21 cellular contexts compared by ENCODE assay signal in the genomic region with DNA sequence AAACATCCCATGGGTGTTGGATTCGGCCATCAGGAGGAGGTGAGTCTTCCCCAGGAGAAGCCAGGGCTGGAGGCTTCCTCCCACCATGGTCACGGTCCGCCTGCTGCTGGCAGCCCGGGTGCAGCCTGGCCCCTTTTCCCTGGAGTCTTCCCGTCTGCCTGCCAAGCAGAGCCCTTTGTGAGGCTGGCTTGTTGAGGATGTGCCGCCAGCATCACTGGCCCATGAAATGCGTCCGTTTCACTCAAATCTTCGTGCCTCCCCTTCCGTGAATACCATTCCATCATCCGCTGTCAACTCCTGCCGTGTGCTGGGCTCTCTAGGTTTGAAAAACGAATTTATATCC. TPM values are rescaled to one million over a fixed set of nuclear protein-coding genes. Genes with fewer than 3 reads are reported as not detected.
DNase-seq lines count a peak whose midpoint lies in the region; TF ChIP-seq lines count a peak whose summit lies in the region.
"Had no signal": no experiment of that assay in that cellular context is flagged by ENCODE, and none has a peak within 500 bp of the region (broad histone marks: within the 10 kb centered on the region; RNA-seq: fewer than 3 reads in every experiment).

No MANE protein-coding gene starts in this region.

- H3K9me3 Mint-ChIP-seq in H9 = no peaks in the 10 kb centered on the region
- H3K9me3 Mint-ChIP-seq in endodermal cell = no peaks in the 10 kb centered on the region

- peak overlapping the region in 5 of 10 experiments; percentile 13 to 40 (median 25); a peak in 5 of 20 replicates for H3K4me3 ChIP-seq in BLaER1 treated with 17β-estradiol and CSF1 and Interleukin-3, amounts not matched to agents 10 nM and 100 nM
- no peak overlapping the region for H3K4me3 ChIP-seq in endodermal cell (ENCODE audit: low read length)
- H3K4me3 ChIP-seq: GM23248 had no signal

- no peaks in the 10 kb centered on the region for H3K79me1 ChIP-seq in H9 (ENCODE audit: insufficient read depth, low read depth, low read length, poor library complexity, severe bottlenecking)

- intact Hi-C loops in posterior vena cava (cut with DNase I) = no loop called here

- H4K20me1 ChIP-seq in BLaER1 treated with 17β-estradiol and CSF1 and Interleukin-3, amounts not matched to agents 10 nM and 100 nM = peaks cover 85 to 100% (median 98%) of the 10 kb centered on the region in 11 experiments
- no peaks in the 10 kb centered on the region for H4K20me1 ChIP-seq in H9 (ENCODE audit: control insufficient read depth, insufficient read depth, insufficient read length)

- DNase-seq in H9 (no peak), endodermal cell (no peak), posterior vena cava (ENCODE audit: low spot score) (peak; percentile 30), hypothalamus (lab: John Stamatoyannopoulos, UW) (no peak), activated gamma-delta T cell (lab: John Stamatoyannopoulos, UW) (no peak)
- DNase-seq in activated CD4-positive, alpha-beta T cell treated with anti-CD3 and anti-CD28 coated beads, Interleukin-2, amount 50 U/mL, for 48 hours = no peak
- DNase-seq: COR-L47, DMS 273 treated with DMSO at 0.1 percent for 48 hours, DND-41, GM23248, HCEC 1CT, KBM-7, NCI-H1105 treated with DMSO at 0.1 percent for 48 hours, NCI-H1694 treated with DMSO at 0.1 percent for 48 hours, NCI-H345, NCI-H524 treated with DMSO at 0.1 percent for 48 hours, SHP77 treated with DMSO at 0.1 percent for 48 hours had no signal

- no peaks in the 10 kb centered on the region for H3K79me2 ChIP-seq in H9 (ENCODE audit: insufficient read depth, low read length)

- no peaks in the 10 kb centered on the region for H3K9me3 ChIP-seq in BLaER1 treated with 17β-estradiol and CSF1 and Interleukin-3, amounts not matched to agents 10 nM and 100 nM (replicated peaks in 1 of 11)
- H3K9me3 ChIP-seq in H9 (ENCODE audit: control insufficient read depth, low read depth, low read length) = no peaks in the 10 kb centered on the region
- H3K9me3 ChIP-seq in endodermal cell (ENCODE audit: control insufficient read depth, low read length) = no peaks in the 10 kb centered on the region

- no peak overlapping the region for H4K91ac ChIP-seq in H9 (ENCODE audit: insufficient read length, low read depth, low read length)

- no peaks in the 10 kb centered on the region for H3K27me3 ChIP-seq in BLaER1 treated with 17β-estradiol and CSF1 and Interleukin-3, amounts not matched to agents 10 nM and 100 nM
- H3K27me3 ChIP-seq in H9 (ENCODE audit: insufficient read depth, low read length) (no peaks in the 10 kb centered on the region), endodermal cell (ENCODE audit: control insufficient read depth, insufficient read depth, low read length, poor library complexity, severe bottlenecking) (no peaks in the 10 kb centered on the region)

- TF ChIP-seq CTCF in H9 (conservative IDR thresholded peaks at IDR 0.05) = no peak
- TF ChIP-seq CTCF in endodermal cell (conservative IDR thresholded peaks at IDR 0.05) = no peak

- H3K4me1 Mint-ChIP-seq in H9 (0 out of 4 replicates have a peak, but pooled peaks cover 0 to under 1% of the 10 kb centered on the region in 2 experiments), endodermal cell (no peaks in the 10 kb centered on the region)

- no peak overlapping the region for H3K4ac ChIP-seq in H9 (ENCODE audit: low read depth, low read length)

- H4K5ac ChIP-seq in H9 (ENCODE audit: insufficient read length, low read depth, low read length) = no peak overlapping the region

- no peak overlapping the region for H2BK120ac ChIP-seq in H9 (ENCODE audit: low read depth, low read length, poor library complexity, severe bottlenecking)

- H2BK20ac ChIP-seq in H9 (ENCODE audit: low read depth, low read length, poor library complexity, severe bottlenecking) = no peak overlapping the region

- H3K36me3 Mint-ChIP-seq in H9 (ENCODE audit: insufficient read depth in 1 of 3, low read depth in 3 of 3) (peaks cover 45 to 92% (median 86%) of the 10 kb centered on the region in 3 experiments), endodermal cell (ENCODE audit: low read depth) (peaks cover 79% of the 10 kb centered on the region)

- H3K4me1 ChIP-seq in BLaER1 treated with 17β-estradiol and CSF1 and Interleukin-3, amounts not matched to agents 10 nM and 100 nM = peaks cover 48 to 66% (median 61%) of the 10 kb centered on the region in 10 experiments
- H3K4me1 ChIP-seq in H9 (ENCODE audit: insufficient read depth, low read length) = no peaks in the 10 kb centered on the region
- H3K4me1 ChIP-seq in endodermal cell (ENCODE audit: control insufficient read depth, insufficient read depth, low read length) = no peaks in the 10 kb centered on the region

- H3K27ac Mint-ChIP-seq in H9 (peak overlapping the region in 2 of 3 experiments; percentile 70 to 71; a peak in 2 of 7 replicates), endodermal cell (peak overlapping the region; percentile 48)

- no peak overlapping the region for H2AK5ac ChIP-seq in H9 (ENCODE audit: insufficient read length, low read length)

- no peak overlapping the region for H2BK15ac ChIP-seq in H9 (ENCODE audit: low read depth, low read length)

- no peak overlapping the region for H4K8ac ChIP-seq in H9 (replicated peaks; ENCODE audit: insufficient read length, low read depth, low read length)

- H3K23ac ChIP-seq in H9 (ENCODE audit: insufficient read length, low read depth, low read length) = no peak overlapping the region

- H3K56ac ChIP-seq in H9 (ENCODE audit: insufficient read length, low read depth, low read length) = no peak overlapping the region

- no peak overlapping the region; a peak in 1 of 5 replicates for H3K4me3 Mint-ChIP-seq in H9
- no peak overlapping the region for H3K4me3 Mint-ChIP-seq in endodermal cell

- peak overlapping the region in 9 of 11 experiments; percentile 5 to 70 (median 45); a peak in 17 of 22 replicates for H3K9ac ChIP-seq in BLaER1 treated with 17β-estradiol and CSF1 and Interleukin-3, amounts not matched to agents 10 nM and 100 nM
- no peak overlapping the region for H3K9ac ChIP-seq in H9 (ENCODE audit: extremely low read depth, insufficient read length, low read length)
- H3K9ac ChIP-seq in endodermal cell (ENCODE audit: extremely low read depth, low read length, poor library complexity, severe bottlenecking) = no peak overlapping the region
- H3K9ac ChIP-seq: GM23248 had no signal

- no peak overlapping the region for H2BK5ac ChIP-seq in H9 (ENCODE audit: insufficient read length, low read length)

- no peak overlapping the region for H3T11ph ChIP-seq in H9 (ENCODE audit: low read length)

- H2AFZ ChIP-seq in H9 (ENCODE audit: low read length) = no peak overlapping the region
- H2AFZ ChIP-seq: GM23248 had no signal

- H3K4me2 ChIP-seq in BLaER1 treated with 17β-estradiol and CSF1 and Interleukin-3, amounts not matched to agents 10 nM and 100 nM = peak overlapping the region; percentile 30 to 99 (median 72)
- H3K4me2 ChIP-seq in H9 (ENCODE audit: insufficient read depth, insufficient read length, low read length) = no peak overlapping the region

- H3K23me2 ChIP-seq in H9 (ENCODE audit: insufficient read length, low read depth, low read length, poor library complexity, severe bottlenecking) = no peaks in the 10 kb centered on the region

- H3K18ac ChIP-seq in H9 (ENCODE audit: insufficient read length, low read depth, low read length) = no peak overlapping the region

- H3K27me3 Mint-ChIP-seq in H9 (ENCODE audit: low read depth) = no peaks in the 10 kb centered on the region
- no peaks in the 10 kb centered on the region for H3K27me3 Mint-ChIP-seq in endodermal cell (ENCODE audit: insufficient read depth)

- H3K36me3 ChIP-seq in BLaER1 treated with 17β-estradiol and CSF1 and Interleukin-3, amounts not matched to agents 10 nM and 100 nM = peaks cover 95 to 100% (median 99%) of the 10 kb centered on the region in 11 experiments
- peaks cover 79% of the 10 kb centered on the region for H3K36me3 ChIP-seq in endodermal cell (ENCODE audit: control insufficient read depth, insufficient read depth, low read length)

- no peak overlapping the region for H3K14ac ChIP-seq in H9 (ENCODE audit: insufficient read depth, low read length)

- no peak overlapping the region for H2BK12ac ChIP-seq in H9 (ENCODE audit: insufficient read length, low read depth, low read length)

- WGBS in H9 (ENCODE audit: extremely low coverage, insufficient read length, low lambda C conversion rate) = no CpG with 5 or more reads among the region's 13 CpGs
- WGBS in endodermal cell (ENCODE audit: insufficient coverage in 1 of 2, insufficient read length in 1 of 2), 2 experiments = 88 to 90% methylated on average over 6 to 13 of the region's 13 CpGs

- peak overlapping the region in 6 of 11 experiments; percentile 7 to 52 (median 12); a peak in 3 of 22 replicates for H3K27ac ChIP-seq in BLaER1 treated with 17β-estradiol and CSF1 and Interleukin-3, amounts not matched to agents 10 nM and 100 nM
- H3K27ac ChIP-seq in H9 (ENCODE audit: insufficient read length, low read depth, low read length) (no peak overlapping the region), endodermal cell (ENCODE audit: low read depth, low read length) (no peak overlapping the region)
- H3K27ac ChIP-seq: C4-2B, GM23248 had no signal

RNA-seq across cellular contexts. Expression of a gene that starts 9.6 kb away (rescaled TPM):
- total RNA-seq in H9 (2021) = 27.1 and 28.3 TPM in 2 replicates
- 10 to 100 TPM; 28.6 to 37.8 TPM for total RNA-seq in endodermal cell
- 34.2 TPM for polyA plus RNA-seq in endodermal cell (2013, experiment 1 of 2)
- polyA plus RNA-seq in endodermal cell (2013, experiment 2 of 2) = 33.5 TPM
- total RNA-seq in posterior vena cava = 10 to 100 TPM; 23.4 to 24.1 TPM

RNA-seq across cellular contexts. Expression of a gene that starts 9.7 kb away (rescaled TPM):
- total RNA-seq in H9 (2021) (36.3 and 36.4 TPM in 2 replicates), endodermal cell (10 to 100 TPM; 12.2 to 19.8 TPM), posterior vena cava (1 to 10 TPM; 6.6 to 6.9 TPM)
- polyA plus RNA-seq in endodermal cell (2013, experiment 1 of 2) = 9.4 TPM
- polyA plus RNA-seq in endodermal cell (2013, experiment 2 of 2) = 7.7 TPM

RNA-seq across cellular contexts. Expression of a gene that starts 18.7 kb away (rescaled TPM):
- total RNA-seq in H9 (2021) (52.3 and 55.3 TPM in 2 replicates), endodermal cell (10 to 100 TPM; 45.8 to 49.3 TPM), posterior vena cava (10 to 100 TPM; 21.9 to 22.4 TPM)
- 35.4 TPM for polyA plus RNA-seq in endodermal cell (2013, experiment 1 of 2)
- 30.8 TPM for polyA plus RNA-seq in endodermal cell (2013, experiment 2 of 2)

RNA-seq across cellular contexts. Expression of a gene that starts 18.9 kb away (rescaled TPM):
- total RNA-seq in H9 (2021) (72.8 and 75.8 TPM in 2 replicates), endodermal cell (10 to 100 TPM; 30.5 to 36.3 TPM), posterior vena cava (10 to 100 TPM; 14.3 to 15.9 TPM)
- 24.0 TPM for polyA plus RNA-seq in endodermal cell (2013, experiment 1 of 2)
- 26.0 TPM for polyA plus RNA-seq in endodermal cell (2013, experiment 2 of 2)

RNA-seq across cellular contexts. Expression of a gene that starts 30.9 kb away (rescaled TPM):
- 0.31 TPM in 1 of 2 replicates, not detected in the other for total RNA-seq in H9 (2021)
- total RNA-seq in endodermal cell = under 1 TPM; 0.53 to 0.66 TPM
- not detected for polyA plus RNA-seq in endodermal cell (2013, experiment 1 of 2)
- not detected for polyA plus RNA-seq in endodermal cell (2013, experiment 2 of 2)
- under 1 TPM; 0.51 to 0.57 TPM for total RNA-seq in posterior vena cava
- total RNA-seq: G401, GM23248, RPMI7951 had no signal

Comparison
In these comparisons a context has a peak if more than half of its experiments do, and no peak if none do; other contexts are left out.
1. H3K27ac ChIP-seq: peak in BLaER1 treated with 17β-estradiol and CSF1 and Interleukin-3, amounts not matched to agents 10 nM and 100 nM (6 of 11); none in H9 (single experiment) and endodermal cell (single experiment).
2. H3K9ac ChIP-seq: peak in BLaER1 treated with 17β-estradiol and CSF1 and Interleukin-3, amounts not matched to agents 10 nM and 100 nM (9 of 11); none in H9 (single experiment) and endodermal cell (single experiment).